Comparison of ENCODE assay signal across 1 cellular context in genomic region chr5:65601761-65602160, GRCh38. TPM values are rescaled to one million over a fixed set of nuclear protein-coding genes. Genes with fewer than 3 reads are reported as not detected.
"Had no signal": no experiment of that assay in that cellular context is flagged by ENCODE, and none has a peak within 500 bp of the region (broad histone marks: within the 10 kb centered on the region; RNA-seq: fewer than 3 reads in every experiment).

No MANE protein-coding gene starts in this region.

RNA-seq across cellular contexts. Expression of gene SHLD3, which starts 23.1 kb away (rescaled TPM):
- total RNA-seq: ascending aorta had no signal
